Comparison of ENCODE assay signal across 9 cellular contexts in genomic region chr1:156804572-156805243, GRCh38. TPM values are rescaled to one million over a fixed set of nuclear protein-coding genes. Genes with fewer than 3 reads are reported as not detected.
A peak's percentile ranks its signal among the peaks of the same experiment; 100 is the strongest.
DNase-seq lines count a peak whose midpoint lies in the region; ATAC-seq and TF ChIP-seq lines count a peak whose summit lies in the region.
"Had no signal": no experiment of that assay in that cellular context is flagged by ENCODE, and none has a peak within 500 bp of the region (broad histone marks: within the 10 kb centered on the region; RNA-seq: fewer than 3 reads in every experiment).

No MANE protein-coding gene starts in this region.

- H3K4me3 ChIP-seq in upper lobe of left lung: no peak overlapping the region

- H3K9me3 Mint-ChIP-seq in activated naive CD4-positive, alpha-beta T cell treated with anti-CD3 and anti-CD28 coated beads, Interleukin-2, amount 10 ng/mL, durations not matched to agents 7 days and 5 days: no peaks in the 10 kb centered on the region

- peak overlapping the region; percentile 85 for H3K27ac ChIP-seq in RWPE1
- no peak overlapping the region for H3K27ac ChIP-seq in upper lobe of left lung

- 53 to 60% methylated on average over 5 to 6 of the region's 6 CpGs for WGBS in upper lobe of left lung, 2 donors

- H3K4me1 Mint-ChIP-seq in activated naive CD4-positive, alpha-beta T cell treated with anti-CD3 and anti-CD28 coated beads, Interleukin-2, amount 10 ng/mL, durations not matched to agents 7 days and 5 days: peaks cover 40% of the 10 kb centered on the region

- no peaks in the 10 kb centered on the region for H3K9me3 ChIP-seq in upper lobe of left lung

- DNase-seq in activated naive CD4-positive, alpha-beta T cell treated with anti-CD3 and anti-CD28 coated beads, Interleukin-2, amount 10 ng/mL, durations not matched to agents 7 days and 5 days: no peak
- no peak for DNase-seq in activated naive CD4-positive, alpha-beta T cell (lab: John Stamatoyannopoulos, UW)
- no peak for DNase-seq in RWPE1 (ENCODE audit: low spot score)
- peak; percentile 72 for DNase-seq in glomerular visceral epithelial cell (ENCODE audit: extremely low spot score)
- peak in 1 of 2 donors; percentile 46 for DNase-seq in upper lobe of left lung
- no peak for DNase-seq in COLO829 (ENCODE audit: low spot score)
- DNase-seq: kidney had no signal

- H3K27me3 ChIP-seq in upper lobe of left lung: no peaks in the 10 kb centered on the region

- no peaks in the 10 kb centered on the region for H3K27me3 Mint-ChIP-seq in activated naive CD4-positive, alpha-beta T cell treated with anti-CD3 and anti-CD28 coated beads, Interleukin-2, amount 10 ng/mL, durations not matched to agents 7 days and 5 days

- TF ChIP-seq EP300 in upper lobe of left lung (IDR thresholded peaks at IDR 0.05): no peak

- H3K4me1 ChIP-seq in upper lobe of left lung: peaks cover 0 to 14% (median 6%) of the 10 kb centered on the region in 4 donors

- no peak overlapping the region for H3K4me3 Mint-ChIP-seq in activated naive CD4-positive, alpha-beta T cell treated with anti-CD3 and anti-CD28 coated beads, Interleukin-2, amount 10 ng/mL, durations not matched to agents 7 days and 5 days

- POLR2A ChIA-PET in RWPE1 (lab: Yijun Ruan, JAX; ENCODE audit: low non-redundant PET): no interaction called here

- CTCF ChIA-PET in activated naive CD4-positive, alpha-beta T cell treated with anti-CD3 and anti-CD28 coated beads, Interleukin-2, amount 10 ng/mL, durations not matched to agents 7 days and 5 days (lab: Charles Lee): interaction anchor here (0.8 to 10.5 kb wide), 5 partner anchors 8 to 85 kb away, joined by 5 to 150 read pairs (median 36); partner anchors contain the start of genes NTRK1 and PEAR1
- CTCF ChIA-PET in RWPE1 (lab: Yijun Ruan, JAX): interaction anchor here (0.6 kb wide), 1 partner anchor 46 kb away, joined by 3 read pairs; no protein-coding TSS in a partner anchor

- no peak for TF ChIP-seq POLR2A in upper lobe of left lung (IDR thresholded peaks at IDR 0.05)

- no peak for TF ChIP-seq CTCF in RWPE1 (conservative IDR thresholded peaks at IDR 0.05; ENCODE audit: low read depth)
- no peak for TF ChIP-seq CTCF in upper lobe of left lung (IDR thresholded peaks at IDR 0.05)

- peaks cover 0 to 25% (median 20%) of the 10 kb centered on the region in 4 donors for H3K36me3 ChIP-seq in upper lobe of left lung

- peak overlapping the region; percentile 40 for H3K27ac Mint-ChIP-seq in activated naive CD4-positive, alpha-beta T cell treated with anti-CD3 and anti-CD28 coated beads, Interleukin-2, amount 10 ng/mL, durations not matched to agents 7 days and 5 days

- peaks cover 29% of the 10 kb centered on the region for H3K36me3 Mint-ChIP-seq in activated naive CD4-positive, alpha-beta T cell treated with anti-CD3 and anti-CD28 coated beads, Interleukin-2, amount 10 ng/mL, durations not matched to agents 7 days and 5 days

- ATAC-seq in upper lobe of left lung (ENCODE audit: low FRiP score in 2 of 2): peak; percentile 5 to 55
- ATAC-seq in HG03095 (IDR thresholded peaks at IDR 0.05; ENCODE audit: unreplicated experiment): no peak
- no peak for ATAC-seq in HG03196 (IDR thresholded peaks at IDR 0.05; ENCODE audit: unreplicated experiment)

RNA-seq across cellular contexts. Expression of gene SH2D2A, which starts 11.9 kb away (rescaled TPM):
- total RNA-seq in upper lobe of left lung: 1 to 10 TPM; 2.3 to 8.4 (median 5.0) TPM

RNA-seq across cellular contexts. Expression of gene PRCC, which starts 37.4 kb away (rescaled TPM):
- total RNA-seq in upper lobe of left lung: 10 to 100 TPM; 36.5 to 52.4 (median 40.8) TPM

RNA-seq across cellular contexts. Expression of gene HDGF, which starts 53.2 kb away (rescaled TPM):
- total RNA-seq in upper lobe of left lung: 100 to 1,000 TPM; 129 to 231 (median 182) TPM

RNA-seq across cellular contexts. Expression of gene INSRR, which starts 54.2 kb away (rescaled TPM):
- under 1 TPM in 2 of 6 donors, not detected in 4; 0.03 to 0.22 TPM for total RNA-seq in upper lobe of left lung

RNA-seq across cellular contexts. Expression of gene NTRK1, which starts 56.0 kb away (rescaled TPM):
- total RNA-seq in upper lobe of left lung: 1 to 10 TPM in 3 of 6 donors, under 1 TPM in 1, not detected in 2; 0.30 to 1.4 (median 1.2) TPM

Comparison
In these comparisons a context has a peak if more than half of its experiments do, and no peak if none do; other contexts are left out.
1. ATAC-seq: peak in upper lobe of left lung (2 of 2); none in HG03095 (single experiment) and HG03196 (single experiment).